In genomic region chr4:139177049-139177887, GRCh38 we compare ENCODE assay signal across 8 cellular contexts. TPM values are rescaled to one million over a fixed set of nuclear protein-coding genes. Genes with fewer than 3 reads are reported as not detected.
DNase-seq lines count a peak whose midpoint lies in the region; ATAC-seq lines count a peak whose summit lies in the region.

ELF2 (minus strand) TSS chr4:139177218; CDS start chr4:139137701, 39,517 bp downstream.

- H3K36me3 ChIP-seq in urinary bladder (ENCODE audit: insufficient read depth) = no peaks in the 10 kb centered on the region

- peak within 1 kb of the TSS; percentile 99 for H3K27ac ChIP-seq in angular gyrus (ENCODE audit: low read depth, low read length)
- H3K27ac ChIP-seq in urinary bladder (ENCODE audit: low read depth) = peak within 1 kb of the TSS; percentile 100

- DNase-seq in NCI-H1694 (lab: John Stamatoyannopoulos, UW) = peak; percentile 58
- peak; percentile 97 for DNase-seq in left ventricle myocardium superior
- DNase-seq in pulmonary artery endothelial cell (ENCODE audit: low read depth, low spot score) = peak; percentile 64

- intact Hi-C loops in T-helper 2 cell treated with Interferon-gamma antibody and Interleukin-4, amounts not matched to agents 100 ng/mL and 5 ng/mL, for 36 hours (cut with micrococcal nuclease) = loop anchor here (1.0 to 10.0 kb wide), 8 partner anchors 94 to 974 kb away; partner anchors contain the start of genes NAA15 and NOCT
- intact Hi-C loops in left ventricle myocardium superior (cut with micrococcal nuclease) = loop anchor here (10.0 kb wide), 1 partner anchor 142 kb away; no protein-coding TSS in a partner anchor

- H3K4me1 ChIP-seq in urinary bladder (ENCODE audit: insufficient read depth) = no peaks in the 10 kb centered on the region

- WGBS in urinary bladder = under 1% methylated on average over 83 of the region's 84 CpGs

- peak within 1 kb of the TSS; percentile 99 for H3K4me3 ChIP-seq in urinary bladder (ENCODE audit: low read depth, low read length)

- ATAC-seq in GM18499 (IDR thresholded peaks at IDR 0.05; ENCODE audit: insufficient read depth, unreplicated experiment) = peak; percentile 23
- peak; percentile 41 for ATAC-seq in HG02885 (IDR thresholded peaks at IDR 0.05; ENCODE audit: poor library complexity, unreplicated experiment)
- ATAC-seq in left ventricle myocardium superior = peak; percentile 88

RNA-seq across cellular contexts. Expression of gene ELF2, which starts in this region (rescaled TPM):
- 40.2 and 41.3 TPM in 2 replicates for total RNA-seq in T-helper 2 cell treated with Interferon-gamma antibody and Interleukin-4, amounts not matched to agents 100 ng/mL and 5 ng/mL, for 36 hours
- total RNA-seq in left ventricle myocardium superior = 44.7 TPM
- 36.5 and 39.1 TPM in 2 replicates for total RNA-seq in pulmonary artery endothelial cell
- 136 TPM for total RNA-seq in urinary bladder
- polyA plus RNA-seq in urinary bladder = 29.6 TPM

Comparison
In these comparisons a context has a peak if more than half of its experiments do, and no peak if none do; other contexts are left out.
1. Peak in every context shown above with its lines: DNase-seq, ATAC-seq, H3K4me3 ChIP-seq and H3K27ac ChIP-seq.
2. ATAC-seq: peak in every context shown above with its lines; median percentile 88 in left ventricle myocardium superior; 41 in HG02885; 23 in GM18499.